ENCODE assay signal across 8 cellular contexts in genomic region chr3:129413687-129414506, GRCh38. TPM values are rescaled to one million over a fixed set of nuclear protein-coding genes. Genes with fewer than 3 reads are reported as not detected.
DNase-seq lines count a peak whose midpoint lies in the region; ATAC-seq, FAIRE-seq and TF ChIP-seq lines count a peak whose summit lies in the region.

No MANE protein-coding gene starts in this region.

- no peak overlapping the region for H3K4me3 Mint-ChIP-seq in activated naive CD4-positive, alpha-beta T cell treated with anti-CD3 and anti-CD28 coated beads, Interleukin-2, amount 10 ng/mL, durations not matched to agents 7 days and 5 days
- H3K4me3 Mint-ChIP-seq in stimulated activated effector memory CD8-positive, alpha-beta T cell treated with anti-CD3 and anti-CD28 coated beads, Interleukin-12 subunit alpha, Interleukin-12 subunit beta, amount 100 ng/mL, for 72 hours: no peak overlapping the region

- POLR2A ChIA-PET in endothelial cell of umbilical vein (lab: Charles Lee): no interaction called here

- no peak overlapping the region for H3K27ac ChIP-seq in endothelial cell of umbilical vein (ENCODE audit: insufficient read depth, low read depth, low read length)
- no peak overlapping the region for H3K27ac ChIP-seq in effector memory CD4-positive, alpha-beta T cell (ENCODE audit: insufficient read depth, low read length, poor library complexity, severe bottlenecking)
- no peak overlapping the region for H3K27ac ChIP-seq in aorta (ENCODE audit: low read depth in 1 of 2, low read length in 2 of 2)

- peak; percentile 18 to 50 for ATAC-seq in activated naive CD4-positive, alpha-beta T cell treated with anti-CD3 and anti-CD28 coated beads, Interleukin-2, amount 50 U/mL, for 72 hours
- ATAC-seq in HG03460 (IDR thresholded peaks at IDR 0.05; ENCODE audit: unreplicated experiment) (peak; percentile 75), aorta (ENCODE audit: low FRiP score) (no peak)
- ATAC-seq in stimulated activated effector memory CD8-positive, alpha-beta T cell treated with anti-CD3 and anti-CD28 coated beads, Interleukin-12 subunit alpha, Interleukin-12 subunit beta, amount 100 ng/mL, for 72 hours: peak; percentile 68

- H3K4me3 ChIP-seq in endothelial cell of umbilical vein (replicated peaks in 1 of 3; ENCODE audit: insufficient read depth in 1 of 3, low read depth in 1 of 3, low read length in 3 of 3) (no peak overlapping the region), aorta (ENCODE audit: low read length in 2 of 2) (no peak overlapping the region)
- H3K4me3 ChIP-seq in effector memory CD4-positive, alpha-beta T cell (ENCODE audit: insufficient read depth, low read depth, low read length, poor library complexity, severe bottlenecking): no peak overlapping the region

- BruUV-seq in endothelial cell of umbilical vein (replicated peaks; lab: Mats Ljungman, UMichigan): no TSS peak

- no peak for TF ChIP-seq CTCF in endothelial cell of umbilical vein (IDR thresholded peaks at IDR 0.05; ENCODE audit: extremely low read depth in 1 of 2, insufficient read depth in 1 of 2, low read depth in 1 of 2, low read length in 2 of 2)

- H3K4me2 ChIP-seq in endothelial cell of umbilical vein (ENCODE audit: insufficient read depth, low read length): no peak overlapping the region

- H3K4me1 Mint-ChIP-seq in activated naive CD4-positive, alpha-beta T cell treated with anti-CD3 and anti-CD28 coated beads, Interleukin-2, amount 10 ng/mL, durations not matched to agents 7 days and 5 days: no peaks in the 10 kb centered on the region
- H3K4me1 Mint-ChIP-seq in stimulated activated effector memory CD8-positive, alpha-beta T cell treated with anti-CD3 and anti-CD28 coated beads, Interleukin-12 subunit alpha, Interleukin-12 subunit beta, amount 100 ng/mL, for 72 hours: no peaks in the 10 kb centered on the region

- 73 to 75% methylated on average over 4 of the region's 4 CpGs for WGBS in aorta, 2 donors

- H3K27me3 ChIP-seq in endothelial cell of umbilical vein (ENCODE audit: control insufficient read depth in 2 of 2, insufficient read depth in 2 of 2, low read length in 2 of 2) (no peaks in the 10 kb centered on the region), aorta (ENCODE audit: control insufficient read depth in 1 of 2, insufficient read depth in 2 of 2, low read length in 1 of 2) (no peaks in the 10 kb centered on the region)
- no peaks in the 10 kb centered on the region for H3K27me3 ChIP-seq in effector memory CD4-positive, alpha-beta T cell (replicated peaks; ENCODE audit: control insufficient read depth, insufficient read depth, low read length, poor library complexity, severe bottlenecking)

- CTCF ChIA-PET in activated naive CD4-positive, alpha-beta T cell treated with anti-CD3 and anti-CD28 coated beads, Interleukin-2, amount 10 ng/mL, durations not matched to agents 7 days and 5 days (lab: Charles Lee): interaction anchor here (0.9 to 1.8 kb wide), 2 partner anchors 9 to 14 kb away, joined by 3 to 7 read pairs; no protein-coding TSS in a partner anchor
- CTCF ChIA-PET in endothelial cell of umbilical vein (lab: Charles Lee): interaction anchor here (0.7 to 2.2 kb wide), 9 partner anchors 9 to 86 kb away, joined by 3 to 6 read pairs (median 4); partner anchors contain the start of gene EFCAB12

- H3K9ac ChIP-seq in endothelial cell of umbilical vein (replicated peaks; ENCODE audit: extremely low read depth, insufficient read depth, low read length): no peak overlapping the region

- H3K27ac Mint-ChIP-seq in activated naive CD4-positive, alpha-beta T cell treated with anti-CD3 and anti-CD28 coated beads, Interleukin-2, amount 50 U/mL, for 72 hours: no peak overlapping the region
- no peak overlapping the region for H3K27ac Mint-ChIP-seq in activated naive CD4-positive, alpha-beta T cell treated with anti-CD3 and anti-CD28 coated beads, Interleukin-2, amount 10 ng/mL, durations not matched to agents 7 days and 5 days
- H3K27ac Mint-ChIP-seq in stimulated activated effector memory CD8-positive, alpha-beta T cell treated with anti-CD3 and anti-CD28 coated beads, Interleukin-12 subunit alpha, Interleukin-12 subunit beta, amount 100 ng/mL, for 72 hours: no peak overlapping the region

- no peaks in the 10 kb centered on the region for H4K20me1 ChIP-seq in endothelial cell of umbilical vein (replicated peaks; ENCODE audit: control insufficient read depth, extremely low read depth, insufficient read depth, low read length)

- no peaks in the 10 kb centered on the region for H3K36me3 Mint-ChIP-seq in activated naive CD4-positive, alpha-beta T cell treated with anti-CD3 and anti-CD28 coated beads, Interleukin-2, amount 50 U/mL, for 72 hours
- H3K36me3 Mint-ChIP-seq in activated naive CD4-positive, alpha-beta T cell treated with anti-CD3 and anti-CD28 coated beads, Interleukin-2, amount 10 ng/mL, durations not matched to agents 7 days and 5 days: no peaks in the 10 kb centered on the region
- no peaks in the 10 kb centered on the region for H3K36me3 Mint-ChIP-seq in stimulated activated effector memory CD8-positive, alpha-beta T cell treated with anti-CD3 and anti-CD28 coated beads, Interleukin-12 subunit alpha, Interleukin-12 subunit beta, amount 100 ng/mL, for 72 hours

- intact Hi-C loops in endothelial cell of umbilical vein (cut with micrococcal nuclease) (no loop called here), aorta (cut with DNase I) (no loop called here)

- H3K9me3 Mint-ChIP-seq in activated naive CD4-positive, alpha-beta T cell treated with anti-CD3 and anti-CD28 coated beads, Interleukin-2, amount 50 U/mL, for 72 hours: no peaks in the 10 kb centered on the region
- H3K9me3 Mint-ChIP-seq in activated naive CD4-positive, alpha-beta T cell treated with anti-CD3 and anti-CD28 coated beads, Interleukin-2, amount 10 ng/mL, durations not matched to agents 7 days and 5 days: no peaks in the 10 kb centered on the region
- no peaks in the 10 kb centered on the region for H3K9me3 Mint-ChIP-seq in stimulated activated effector memory CD8-positive, alpha-beta T cell treated with anti-CD3 and anti-CD28 coated beads, Interleukin-12 subunit alpha, Interleukin-12 subunit beta, amount 100 ng/mL, for 72 hours

- no peaks in the 10 kb centered on the region for H3K9me1 ChIP-seq in endothelial cell of umbilical vein (replicated peaks; ENCODE audit: control insufficient read depth, extremely low read depth, insufficient read depth, low read length)

- TF ChIP-seq POLR2A in endothelial cell of umbilical vein (IDR thresholded peaks at IDR 0.05; ENCODE audit: low read depth, low read length): no peak

- no peak for DNase-seq in activated naive CD4-positive, alpha-beta T cell treated with anti-CD3 and anti-CD28 coated beads, Interleukin-2, amount 50 U/mL, for 72 hours (ENCODE audit: low spot score in 2 of 2)
- no peak for DNase-seq in activated naive CD4-positive, alpha-beta T cell treated with anti-CD3 and anti-CD28 coated beads, Interleukin-2, amount 10 ng/mL, durations not matched to agents 7 days and 5 days
- peak; percentile 71 for DNase-seq in endothelial cell of umbilical vein (ENCODE audit: low read depth, low spot score)
- DNase-seq in stimulated activated effector memory CD8-positive, alpha-beta T cell treated with anti-CD3 and anti-CD28 coated beads, Interleukin-12 subunit alpha, Interleukin-12 subunit beta, amount 100 ng/mL, for 72 hours (ENCODE audit: low spot score in 2 of 2): no peak
- DNase-seq in activated CD8-positive, alpha-beta memory T cell treated with anti-CD3 and anti-CD28 coated beads for 24 hours: no peak
- no peak for DNase-seq in effector memory CD4-positive, alpha-beta T cell
- no peak for DNase-seq in aorta

- H3K27me3 Mint-ChIP-seq in activated naive CD4-positive, alpha-beta T cell treated with anti-CD3 and anti-CD28 coated beads, Interleukin-2, amount 10 ng/mL, durations not matched to agents 7 days and 5 days: peaks cover 25% of the 10 kb centered on the region

- dilution Hi-C loops in endothelial cell of umbilical vein (cut with MboI; ENCODE audit: extremely low pct_ligation_motif_present, low sequenced_read_pairs): no loop called here

- no peak overlapping the region for H2AFZ ChIP-seq in endothelial cell of umbilical vein (ENCODE audit: low read depth, low read length)

- H3K4me1 ChIP-seq in endothelial cell of umbilical vein (ENCODE audit: control insufficient read depth, extremely low read depth, insufficient read depth, low read length): peaks cover 8% of the 10 kb centered on the region
- no peaks in the 10 kb centered on the region for H3K4me1 ChIP-seq in effector memory CD4-positive, alpha-beta T cell (ENCODE audit: control insufficient read depth, insufficient read depth, low read length, poor library complexity, severe bottlenecking)
- no peaks in the 10 kb centered on the region for H3K4me1 ChIP-seq in aorta (ENCODE audit: control insufficient read depth in 1 of 2, insufficient read depth in 2 of 2, low read length in 2 of 2)

- H3K9me3 ChIP-seq in endothelial cell of umbilical vein (replicated peaks; ENCODE audit: control insufficient read depth, insufficient read depth, low read length) (no peaks in the 10 kb centered on the region), aorta (ENCODE audit: control insufficient read depth, low read length) (no peaks in the 10 kb centered on the region)
- no peaks in the 10 kb centered on the region for H3K9me3 ChIP-seq in effector memory CD4-positive, alpha-beta T cell (ENCODE audit: control insufficient read depth, low read length)

- H3K36me3 ChIP-seq in endothelial cell of umbilical vein (ENCODE audit: control insufficient read depth in 2 of 2, extremely low read depth in 1 of 2, insufficient read depth in 2 of 2, low read length in 2 of 2) (no peaks in the 10 kb centered on the region), aorta (ENCODE audit: control insufficient read depth in 1 of 2, insufficient read depth in 2 of 2, low read length in 1 of 2) (no peaks in the 10 kb centered on the region)
- H3K36me3 ChIP-seq in effector memory CD4-positive, alpha-beta T cell (ENCODE audit: control insufficient read depth, insufficient read depth, low read length): no peaks in the 10 kb centered on the region

- FAIRE-seq in endothelial cell of umbilical vein (lab: Jason Lieb, UNC): peak; percentile 77

- no peaks in the 10 kb centered on the region for H3K79me2 ChIP-seq in endothelial cell of umbilical vein (ENCODE audit: control insufficient read depth, insufficient read depth, low read length)

RNA-seq across cellular contexts. Expression of gene EFCAB12, which starts 14.5 kb away (rescaled TPM):
- under 1 TPM; 0.82 to 0.93 TPM for total RNA-seq in activated naive CD4-positive, alpha-beta T cell treated with anti-CD3 and anti-CD28 coated beads, Interleukin-2, amount 50 U/mL, for 72 hours
- total RNA-seq in endothelial cell of umbilical vein (0.25 and 0.49 TPM in 2 replicates), aorta (under 1 TPM; 0.10 to 0.36 TPM)
- polyA plus RNA-seq in endothelial cell of umbilical vein (0.15 and 0.19 TPM in 2 replicates), aorta (under 1 TPM in 1 of 2 donors, not detected in 1; 0.25 TPM)
- polyA plus RNA-seq in endothelial cell of umbilical vein (2011; cell fraction: cytosol; rRNA removed): 0.05 and 0.10 TPM in 2 replicates
- 0.88 and 1.0 TPM in 2 replicates for polyA plus RNA-seq in endothelial cell of umbilical vein (2011; cell fraction: nucleus; rRNA removed)
- 0.12 and 0.14 TPM in 2 replicates for polyA plus RNA-seq in endothelial cell of umbilical vein (2012)
- 0.10 TPM in 1 of 2 replicates, not detected in the other for polyA minus RNA-seq in endothelial cell of umbilical vein
- polyA minus RNA-seq in endothelial cell of umbilical vein (2011; cell fraction: cytosol; rRNA and poly(A)+ RNA removed): not detected
- polyA minus RNA-seq in endothelial cell of umbilical vein (2011; cell fraction: nucleus; rRNA and poly(A)+ RNA removed): 0.43 and 0.82 TPM in 2 replicates

RNA-seq across cellular contexts. Expression of gene MBD4, which starts 25.9 kb away (rescaled TPM):
- total RNA-seq in activated naive CD4-positive, alpha-beta T cell treated with anti-CD3 and anti-CD28 coated beads, Interleukin-2, amount 50 U/mL, for 72 hours: 10 to 100 TPM; 49.6 to 64.1 TPM
- total RNA-seq in endothelial cell of umbilical vein: 33.2 and 39.5 TPM in 2 replicates
- 11.0 and 17.4 TPM in 2 replicates for polyA plus RNA-seq in endothelial cell of umbilical vein
- 19.7 and 19.8 TPM in 2 replicates for polyA plus RNA-seq in endothelial cell of umbilical vein (2011; cell fraction: cytosol; rRNA removed)
- 54.2 and 68.8 TPM in 2 replicates for polyA plus RNA-seq in endothelial cell of umbilical vein (2011; cell fraction: nucleus; rRNA removed)
- 16.1 and 22.9 TPM in 2 replicates for polyA plus RNA-seq in endothelial cell of umbilical vein (2012)
- polyA minus RNA-seq in endothelial cell of umbilical vein: 14.0 and 16.5 TPM in 2 replicates
- 28.5 TPM for polyA minus RNA-seq in endothelial cell of umbilical vein (2011; cell fraction: cytosol; rRNA and poly(A)+ RNA removed)
- polyA minus RNA-seq in endothelial cell of umbilical vein (2011; cell fraction: nucleus; rRNA and poly(A)+ RNA removed): 35.0 and 41.0 TPM in 2 replicates
- total RNA-seq in aorta: 10 to 100 TPM; 23.9 to 31.2 TPM
- polyA plus RNA-seq in aorta: 10 to 100 TPM; 18.7 to 28.7 TPM

RNA-seq across cellular contexts. Expression of gene IFT122, which starts 26.1 kb away (rescaled TPM):
- 10 to 100 TPM; 29.5 to 39.8 TPM for total RNA-seq in activated naive CD4-positive, alpha-beta T cell treated with anti-CD3 and anti-CD28 coated beads, Interleukin-2, amount 50 U/mL, for 72 hours
- total RNA-seq in endothelial cell of umbilical vein (36.6 and 41.7 TPM in 2 replicates), aorta (10 to 100 TPM; 30.8 to 33.5 TPM)
- polyA plus RNA-seq in endothelial cell of umbilical vein (38.4 and 44.3 TPM in 2 replicates), aorta (10 to 100 TPM; 10.1 to 41.2 TPM)
- polyA plus RNA-seq in endothelial cell of umbilical vein (2011; cell fraction: cytosol; rRNA removed): 26.1 and 28.0 TPM in 2 replicates
- 105 and 116 TPM in 2 replicates for polyA plus RNA-seq in endothelial cell of umbilical vein (2011; cell fraction: nucleus; rRNA removed)
- 18.0 and 23.9 TPM in 2 replicates for polyA plus RNA-seq in endothelial cell of umbilical vein (2012)
- polyA minus RNA-seq in endothelial cell of umbilical vein: 67.1 and 91.1 TPM in 2 replicates
- 9.4 TPM for polyA minus RNA-seq in endothelial cell of umbilical vein (2011; cell fraction: cytosol; rRNA and poly(A)+ RNA removed)
- 56.9 and 73.7 TPM in 2 replicates for polyA minus RNA-seq in endothelial cell of umbilical vein (2011; cell fraction: nucleus; rRNA and poly(A)+ RNA removed)
